ENCODE assay signal across 30 cellular contexts in the genomic region with DNA sequence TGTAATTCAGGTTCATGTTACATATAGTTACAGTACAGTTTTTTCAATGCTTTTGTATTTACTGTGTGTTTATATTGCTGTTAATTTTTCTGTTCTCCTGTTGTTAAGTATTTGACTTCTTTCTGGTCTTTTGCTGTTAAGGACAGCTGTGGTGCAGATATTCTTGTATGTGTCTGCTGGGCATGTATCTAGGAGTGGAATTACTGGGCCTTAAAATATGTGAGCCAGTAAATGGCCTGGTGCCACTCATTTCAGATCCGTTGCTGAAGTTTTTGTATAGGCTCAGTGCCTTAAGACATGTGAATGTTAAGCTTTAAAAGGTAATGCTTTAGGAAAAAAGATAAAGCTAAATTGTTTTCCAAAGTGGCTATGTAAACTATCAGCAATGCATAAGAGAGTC.
"Had no signal": no experiment of that assay in that cellular context is flagged by ENCODE, and none has a peak within 500 bp of the region (broad histone marks: within the 10 kb centered on the region; RNA-seq: fewer than 3 reads in every experiment).

No MANE protein-coding gene starts in this region.

- H3K4me1 Mint-ChIP-seq: activated B cell treated with CpG ODN at 0.5 μM for 24 hours; activated CD4-positive, alpha-beta T cell treated with anti-CD3 and anti-CD28 coated beads, Interleukin-2, amount 10 ng/mL, durations not matched to agents 7 days and 5 days; activated naive CD8-positive, alpha-beta T cell treated with anti-CD3 and anti-CD28 coated beads, Interleukin-2, amount 50 U/mL, for 24 hours had no signal

- H3K4me1 ChIP-seq: Peyer's patch, SJCRH30 had no signal

- H3K4me3 Mint-ChIP-seq: activated B cell treated with CpG ODN at 0.5 μM for 24 hours; activated CD4-positive, alpha-beta memory T cell treated with anti-CD3 and anti-CD28 coated beads for 36 hours; activated CD4-positive, alpha-beta T cell treated with anti-CD3 and anti-CD28 coated beads, Interleukin-2, amount 10 ng/mL, durations not matched to agents 7 days and 5 days; activated naive CD8-positive, alpha-beta T cell treated with anti-CD3 and anti-CD28 coated beads, Interleukin-2, amount 50 U/mL, for 24 hours; activated T-cell treated with anti-CD3 and anti-CD28 coated beads, Interleukin-2, amount 50 U/mL, for 4 hours; brain; T-helper 1 cell treated with Interleukin-12 subunit alpha and Interleukin-12 subunit beta and Interleukin-4 antibody, amounts not matched to agents 30 μg/mL and 1 μg/mL, for 36 hours had no signal

- DNase-seq: activated B cell treated with CpG ODN at 0.5 μM for 24 hours; activated CD4-positive, alpha-beta memory T cell treated with anti-CD3 and anti-CD28 coated beads for 36 hours; activated CD4-positive, alpha-beta T cell treated with anti-CD3 and anti-CD28 coated beads, Interleukin-2, amount 10 ng/mL, durations not matched to agents 7 days and 5 days; activated CD8-positive, alpha-beta memory T cell treated with anti-CD3 and anti-CD28 coated beads for 24 hours; activated effector memory CD4-positive, alpha-beta T cell treated with anti-CD3 and anti-CD28 coated beads, Interleukin-2, amount 50 U/mL, for 16 hours; activated naive CD4-positive, alpha-beta T cell treated with Interleukin-2 at 50 U/mL for 16 hours; activated naive CD8-positive, alpha-beta T cell treated with anti-CD3 and anti-CD28 coated beads, Interleukin-2, amount 50 U/mL, for 24 hours; activated T-cell treated with anti-CD3 and anti-CD28 coated beads, Interleukin-2, amount 50 U/mL, for 4 hours; amniotic stem cell; MG63; MV-4-11; NCI-H1092 treated with DMSO at 0.1 percent for 48 hours; NCI-H1417 treated with DMSO at 0.1 percent for 48 hours; NCI-H1694; NCI-H2029; NCI-H2107; NCI-H2171 treated with DMSO at 0.1 percent for 48 hours; NCI-H345; NCI-H510A; NCI-H526 treated with DMSO at 0.1 percent for 48 hours; NK-92 treated with Interleukin-12 subunit alpha and Interleukin-12 subunit beta, amount 100 ng/mL, for 24 hours; OCI-M1; Peyer's patch; Right ventricle myocardium superior; SJCRH30 had no signal

- H3K27ac ChIP-seq: ascending aorta, Peyer's patch, RWPE1, SJCRH30 had no signal

- H3K27ac Mint-ChIP-seq: activated B cell treated with CpG ODN at 0.5 μM for 24 hours; activated CD4-positive, alpha-beta memory T cell treated with anti-CD3 and anti-CD28 coated beads for 36 hours; activated CD4-positive, alpha-beta T cell treated with anti-CD3 and anti-CD28 coated beads, Interleukin-2, amount 10 ng/mL, durations not matched to agents 7 days and 5 days; activated naive CD4-positive, alpha-beta T cell treated with anti-CD3 and anti-CD28 coated beads, Interleukin-2, amount 50 U/mL, for 72 hours; activated naive CD8-positive, alpha-beta T cell treated with anti-CD3 and anti-CD28 coated beads, Interleukin-2, amount 50 U/mL, for 24 hours; T-helper 1 cell treated with Interleukin-12 subunit alpha and Interleukin-12 subunit beta and Interleukin-4 antibody, amounts not matched to agents 30 μg/mL and 1 μg/mL, for 36 hours had no signal

- H3K27me3 ChIP-seq: ascending aorta, MG63, Peyer's patch, SJCRH30 had no signal

- H3K4me3 ChIP-seq: ascending aorta, MG63, Peyer's patch, SJCRH30 had no signal

- ATAC-seq: activated naive CD4-positive, alpha-beta T cell treated with anti-CD3 and anti-CD28 coated beads, Interleukin-2, amount 50 U/mL, for 72 hours; activated naive CD8-positive, alpha-beta T cell treated with anti-CD3 and anti-CD28 coated beads, Interleukin-2, amount 50 U/mL, for 24 hours; activated T-cell treated with anti-CD3 and anti-CD28 coated beads, Interleukin-2, amount 50 U/mL, for 4 hours had no signal

- H3K9me3 ChIP-seq: ascending aorta, MG63, Peyer's patch had no signal

- H3K27me3 Mint-ChIP-seq: activated B cell treated with CpG ODN at 0.5 μM for 24 hours; activated CD4-positive, alpha-beta memory T cell treated with anti-CD3 and anti-CD28 coated beads for 36 hours; activated CD4-positive, alpha-beta T cell treated with anti-CD3 and anti-CD28 coated beads, Interleukin-2, amount 10 ng/mL, durations not matched to agents 7 days and 5 days; activated naive CD8-positive, alpha-beta T cell treated with anti-CD3 and anti-CD28 coated beads, Interleukin-2, amount 50 U/mL, for 24 hours; brain had no signal

- H3K36me3 ChIP-seq: MG63 had no signal
